Comparison of ENCODE assay signal across 1 cellular context in the genomic region with DNA sequence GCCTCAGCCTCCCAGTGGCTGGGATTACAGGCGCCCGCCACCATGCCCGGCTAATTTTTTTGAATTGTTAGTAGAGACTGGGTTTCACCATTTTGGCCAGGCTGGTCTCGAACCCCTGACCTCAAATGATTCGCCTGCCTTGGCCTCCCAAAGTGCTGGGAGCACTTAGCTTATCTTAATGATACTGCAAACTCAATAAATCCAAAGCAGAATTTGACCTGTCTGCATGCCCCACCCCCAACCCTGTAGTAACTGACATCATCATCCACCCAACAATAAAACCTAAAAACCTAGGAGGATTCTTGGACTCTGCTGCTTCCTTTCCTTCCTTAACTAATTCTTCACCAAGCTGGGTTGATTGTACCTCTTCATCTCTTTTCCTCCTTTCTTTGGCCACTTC.
A peak's percentile ranks its signal among the peaks of the same experiment; 100 is the strongest.
TF ChIP-seq lines count a peak whose summit lies in the region.

No MANE protein-coding gene starts in this region.

TF ChIP-seq in HEK293, 187 proteins besides CTCF, POLR2A, EP300 and RAD21 (continued from another document and continues in another):
- TF ChIP-seq, protein P1, sequence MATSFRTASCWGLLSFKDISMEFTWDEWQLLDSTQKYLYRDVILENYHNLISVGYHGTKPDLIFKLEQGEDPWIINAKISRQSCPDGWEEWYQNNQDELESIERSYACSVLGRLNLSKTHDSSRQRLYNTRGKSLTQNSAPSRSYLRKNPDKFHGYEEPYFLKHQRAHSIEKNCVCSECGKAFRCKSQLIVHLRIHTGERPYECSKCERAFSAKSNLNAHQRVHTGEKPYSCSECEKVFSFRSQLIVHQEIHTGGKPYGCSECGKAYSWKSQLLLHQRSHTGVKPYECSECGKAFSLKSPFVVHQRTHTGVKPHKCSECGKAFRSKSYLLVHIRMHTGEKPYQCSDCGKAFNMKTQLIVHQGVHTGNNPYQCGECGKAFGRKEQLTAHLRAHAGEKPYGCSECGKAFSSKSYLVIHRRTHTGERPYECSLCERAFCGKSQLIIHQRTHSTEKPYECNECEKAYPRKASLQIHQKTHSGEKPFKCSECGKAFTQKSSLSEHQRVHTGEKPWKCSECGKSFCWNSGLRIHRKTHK (tag by site-specific recombination; IDR thresholded peaks at IDR 0.05) = no peak
- TF ChIP-seq, protein P2, sequence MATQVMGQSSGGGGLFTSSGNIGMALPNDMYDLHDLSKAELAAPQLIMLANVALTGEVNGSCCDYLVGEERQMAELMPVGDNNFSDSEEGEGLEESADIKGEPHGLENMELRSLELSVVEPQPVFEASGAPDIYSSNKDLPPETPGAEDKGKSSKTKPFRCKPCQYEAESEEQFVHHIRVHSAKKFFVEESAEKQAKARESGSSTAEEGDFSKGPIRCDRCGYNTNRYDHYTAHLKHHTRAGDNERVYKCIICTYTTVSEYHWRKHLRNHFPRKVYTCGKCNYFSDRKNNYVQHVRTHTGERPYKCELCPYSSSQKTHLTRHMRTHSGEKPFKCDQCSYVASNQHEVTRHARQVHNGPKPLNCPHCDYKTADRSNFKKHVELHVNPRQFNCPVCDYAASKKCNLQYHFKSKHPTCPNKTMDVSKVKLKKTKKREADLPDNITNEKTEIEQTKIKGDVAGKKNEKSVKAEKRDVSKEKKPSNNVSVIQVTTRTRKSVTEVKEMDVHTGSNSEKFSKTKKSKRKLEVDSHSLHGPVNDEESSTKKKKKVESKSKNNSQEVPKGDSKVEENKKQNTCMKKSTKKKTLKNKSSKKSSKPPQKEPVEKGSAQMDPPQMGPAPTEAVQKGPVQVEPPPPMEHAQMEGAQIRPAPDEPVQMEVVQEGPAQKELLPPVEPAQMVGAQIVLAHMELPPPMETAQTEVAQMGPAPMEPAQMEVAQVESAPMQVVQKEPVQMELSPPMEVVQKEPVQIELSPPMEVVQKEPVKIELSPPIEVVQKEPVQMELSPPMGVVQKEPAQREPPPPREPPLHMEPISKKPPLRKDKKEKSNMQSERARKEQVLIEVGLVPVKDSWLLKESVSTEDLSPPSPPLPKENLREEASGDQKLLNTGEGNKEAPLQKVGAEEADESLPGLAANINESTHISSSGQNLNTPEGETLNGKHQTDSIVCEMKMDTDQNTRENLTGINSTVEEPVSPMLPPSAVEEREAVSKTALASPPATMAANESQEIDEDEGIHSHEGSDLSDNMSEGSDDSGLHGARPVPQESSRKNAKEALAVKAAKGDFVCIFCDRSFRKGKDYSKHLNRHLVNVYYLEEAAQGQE (tag by site-specific recombination; IDR thresholded peaks at IDR 0.05) = no peak
- no peak; the same call in 1 of the 2 replicates for TF ChIP-seq KLF9 (tag by site-specific recombination; IDR thresholded peaks at IDR 0.05; ENCODE audit: low read depth)
- TF ChIP-seq ZNF791 (tag by site-specific recombination; IDR thresholded peaks at IDR 0.05) = no peak
- TF ChIP-seq, protein P3, sequence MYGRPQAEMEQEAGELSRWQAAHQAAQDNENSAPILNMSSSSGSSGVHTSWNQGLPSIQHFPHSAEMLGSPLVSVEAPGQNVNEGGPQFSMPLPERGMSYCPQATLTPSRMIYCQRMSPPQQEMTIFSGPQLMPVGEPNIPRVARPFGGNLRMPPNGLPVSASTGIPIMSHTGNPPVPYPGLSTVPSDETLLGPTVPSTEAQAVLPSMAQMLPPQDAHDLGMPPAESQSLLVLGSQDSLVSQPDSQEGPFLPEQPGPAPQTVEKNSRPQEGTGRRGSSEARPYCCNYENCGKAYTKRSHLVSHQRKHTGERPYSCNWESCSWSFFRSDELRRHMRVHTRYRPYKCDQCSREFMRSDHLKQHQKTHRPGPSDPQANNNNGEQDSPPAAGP (tag by site-specific recombination; IDR thresholded peaks at IDR 0.05) = peak; percentile 81
- no peak for TF ChIP-seq ZNF514 (tag by site-specific recombination; IDR thresholded peaks at IDR 0.05)
- no peak for TF ChIP-seq HOXD13 (CRISPR knock-in tag; IDR thresholded peaks at IDR 0.05; ENCODE audit: borderline replicate concordance)
- TF ChIP-seq, protein P4, sequence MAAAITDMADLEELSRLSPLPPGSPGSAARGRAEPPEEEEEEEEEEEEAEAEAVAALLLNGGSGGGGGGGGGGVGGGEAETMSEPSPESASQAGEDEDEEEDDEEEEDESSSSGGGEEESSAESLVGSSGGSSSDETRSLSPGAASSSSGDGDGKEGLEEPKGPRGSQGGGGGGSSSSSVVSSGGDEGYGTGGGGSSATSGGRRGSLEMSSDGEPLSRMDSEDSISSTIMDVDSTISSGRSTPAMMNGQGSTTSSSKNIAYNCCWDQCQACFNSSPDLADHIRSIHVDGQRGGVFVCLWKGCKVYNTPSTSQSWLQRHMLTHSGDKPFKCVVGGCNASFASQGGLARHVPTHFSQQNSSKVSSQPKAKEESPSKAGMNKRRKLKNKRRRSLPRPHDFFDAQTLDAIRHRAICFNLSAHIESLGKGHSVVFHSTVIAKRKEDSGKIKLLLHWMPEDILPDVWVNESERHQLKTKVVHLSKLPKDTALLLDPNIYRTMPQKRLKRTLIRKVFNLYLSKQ (tag by site-specific recombination; IDR thresholded peaks at IDR 0.05; ENCODE audit: borderline replicate concordance) = no peak
- TF ChIP-seq ZNF266 (tag by site-specific recombination; IDR thresholded peaks at IDR 0.05; ENCODE audit: low read depth) = no peak
- TF ChIP-seq ZNF624 (tag by site-specific recombination; IDR thresholded peaks at IDR 0.05) = no peak
- TF ChIP-seq, protein P5, sequence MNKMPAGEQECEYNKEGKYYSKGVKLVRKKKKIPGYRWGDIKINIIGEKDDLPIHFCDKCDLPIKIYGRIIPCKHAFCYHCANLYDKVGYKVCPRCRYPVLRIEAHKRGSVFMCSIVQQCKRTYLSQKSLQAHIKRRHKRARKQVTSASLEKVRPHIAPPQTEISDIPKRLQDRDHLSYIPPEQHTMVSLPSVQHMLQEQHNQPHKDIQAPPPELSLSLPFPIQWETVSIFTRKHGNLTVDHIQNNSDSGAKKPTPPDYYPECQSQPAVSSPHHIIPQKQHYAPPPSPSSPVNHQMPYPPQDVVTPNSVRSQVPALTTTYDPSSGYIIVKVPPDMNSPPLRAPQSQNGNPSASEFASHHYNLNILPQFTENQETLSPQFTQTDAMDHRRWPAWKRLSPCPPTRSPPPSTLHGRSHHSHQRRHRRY (tag by site-specific recombination; IDR thresholded peaks at IDR 0.05) = no peak
- TF ChIP-seq, protein P6, sequence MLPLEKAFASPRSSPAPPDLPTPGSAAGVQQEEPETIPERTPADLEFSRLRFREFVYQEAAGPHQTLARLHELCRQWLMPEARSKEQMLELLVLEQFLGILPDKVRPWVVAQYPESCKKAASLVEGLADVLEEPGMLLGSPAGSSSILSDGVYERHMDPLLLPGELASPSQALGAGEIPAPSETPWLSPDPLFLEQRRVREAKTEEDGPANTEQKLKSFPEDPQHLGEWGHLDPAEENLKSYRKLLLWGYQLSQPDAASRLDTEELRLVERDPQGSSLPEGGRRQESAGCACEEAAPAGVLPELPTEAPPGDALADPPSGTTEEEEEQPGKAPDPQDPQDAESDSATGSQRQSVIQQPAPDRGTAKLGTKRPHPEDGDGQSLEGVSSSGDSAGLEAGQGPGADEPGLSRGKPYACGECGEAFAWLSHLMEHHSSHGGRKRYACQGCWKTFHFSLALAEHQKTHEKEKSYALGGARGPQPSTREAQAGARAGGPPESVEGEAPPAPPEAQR (tag by site-specific recombination; IDR thresholded peaks at IDR 0.05) = no peak
- TF ChIP-seq ZSCAN30 (tag by site-specific recombination; IDR thresholded peaks at IDR 0.05) = no peak
- TF ChIP-seq, protein P7, sequence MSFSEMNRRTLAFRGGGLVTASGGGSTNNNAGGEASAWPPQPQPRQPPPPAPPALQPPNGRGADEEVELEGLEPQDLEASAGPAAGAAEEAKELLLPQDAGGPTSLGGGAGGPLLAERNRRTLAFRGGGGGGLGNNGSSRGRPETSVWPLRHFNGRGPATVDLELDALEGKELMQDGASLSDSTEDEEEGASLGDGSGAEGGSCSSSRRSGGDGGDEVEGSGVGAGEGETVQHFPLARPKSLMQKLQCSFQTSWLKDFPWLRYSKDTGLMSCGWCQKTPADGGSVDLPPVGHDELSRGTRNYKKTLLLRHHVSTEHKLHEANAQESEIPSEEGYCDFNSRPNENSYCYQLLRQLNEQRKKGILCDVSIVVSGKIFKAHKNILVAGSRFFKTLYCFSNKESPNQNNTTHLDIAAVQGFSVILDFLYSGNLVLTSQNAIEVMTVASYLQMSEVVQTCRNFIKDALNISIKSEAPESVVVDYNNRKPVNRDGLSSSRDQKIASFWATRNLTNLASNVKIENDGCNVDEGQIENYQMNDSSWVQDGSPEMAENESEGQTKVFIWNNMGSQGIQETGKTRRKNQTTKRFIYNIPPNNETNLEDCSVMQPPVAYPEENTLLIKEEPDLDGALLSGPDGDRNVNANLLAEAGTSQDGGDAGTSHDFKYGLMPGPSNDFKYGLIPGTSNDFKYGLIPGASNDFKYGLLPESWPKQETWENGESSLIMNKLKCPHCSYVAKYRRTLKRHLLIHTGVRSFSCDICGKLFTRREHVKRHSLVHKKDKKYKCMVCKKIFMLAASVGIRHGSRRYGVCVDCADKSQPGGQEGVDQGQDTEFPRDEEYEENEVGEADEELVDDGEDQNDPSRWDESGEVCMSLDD (tag by site-specific recombination; IDR thresholded peaks at IDR 0.05) = no peak
- no peak for TF ChIP-seq ZNF416 (tag by site-specific recombination; IDR thresholded peaks at IDR 0.05)
- TF ChIP-seq OVOL3 (tag by site-specific recombination; IDR thresholded peaks at IDR 0.05) = 0 out of 2 replicates have a peak, but pooled peaks have one; percentile 47
- TF ChIP-seq BCL11A (tag by site-specific recombination; IDR thresholded peaks at IDR 0.05; ENCODE audit: low read depth) = 0 out of 2 replicates have a peak, but pooled peaks have one; percentile 76
- no peak; the same call in 1 of the 2 replicates for TF ChIP-seq ZNF335 (tag by site-specific recombination; conservative IDR thresholded peaks at IDR 0.05)
- TF ChIP-seq, protein P8, sequence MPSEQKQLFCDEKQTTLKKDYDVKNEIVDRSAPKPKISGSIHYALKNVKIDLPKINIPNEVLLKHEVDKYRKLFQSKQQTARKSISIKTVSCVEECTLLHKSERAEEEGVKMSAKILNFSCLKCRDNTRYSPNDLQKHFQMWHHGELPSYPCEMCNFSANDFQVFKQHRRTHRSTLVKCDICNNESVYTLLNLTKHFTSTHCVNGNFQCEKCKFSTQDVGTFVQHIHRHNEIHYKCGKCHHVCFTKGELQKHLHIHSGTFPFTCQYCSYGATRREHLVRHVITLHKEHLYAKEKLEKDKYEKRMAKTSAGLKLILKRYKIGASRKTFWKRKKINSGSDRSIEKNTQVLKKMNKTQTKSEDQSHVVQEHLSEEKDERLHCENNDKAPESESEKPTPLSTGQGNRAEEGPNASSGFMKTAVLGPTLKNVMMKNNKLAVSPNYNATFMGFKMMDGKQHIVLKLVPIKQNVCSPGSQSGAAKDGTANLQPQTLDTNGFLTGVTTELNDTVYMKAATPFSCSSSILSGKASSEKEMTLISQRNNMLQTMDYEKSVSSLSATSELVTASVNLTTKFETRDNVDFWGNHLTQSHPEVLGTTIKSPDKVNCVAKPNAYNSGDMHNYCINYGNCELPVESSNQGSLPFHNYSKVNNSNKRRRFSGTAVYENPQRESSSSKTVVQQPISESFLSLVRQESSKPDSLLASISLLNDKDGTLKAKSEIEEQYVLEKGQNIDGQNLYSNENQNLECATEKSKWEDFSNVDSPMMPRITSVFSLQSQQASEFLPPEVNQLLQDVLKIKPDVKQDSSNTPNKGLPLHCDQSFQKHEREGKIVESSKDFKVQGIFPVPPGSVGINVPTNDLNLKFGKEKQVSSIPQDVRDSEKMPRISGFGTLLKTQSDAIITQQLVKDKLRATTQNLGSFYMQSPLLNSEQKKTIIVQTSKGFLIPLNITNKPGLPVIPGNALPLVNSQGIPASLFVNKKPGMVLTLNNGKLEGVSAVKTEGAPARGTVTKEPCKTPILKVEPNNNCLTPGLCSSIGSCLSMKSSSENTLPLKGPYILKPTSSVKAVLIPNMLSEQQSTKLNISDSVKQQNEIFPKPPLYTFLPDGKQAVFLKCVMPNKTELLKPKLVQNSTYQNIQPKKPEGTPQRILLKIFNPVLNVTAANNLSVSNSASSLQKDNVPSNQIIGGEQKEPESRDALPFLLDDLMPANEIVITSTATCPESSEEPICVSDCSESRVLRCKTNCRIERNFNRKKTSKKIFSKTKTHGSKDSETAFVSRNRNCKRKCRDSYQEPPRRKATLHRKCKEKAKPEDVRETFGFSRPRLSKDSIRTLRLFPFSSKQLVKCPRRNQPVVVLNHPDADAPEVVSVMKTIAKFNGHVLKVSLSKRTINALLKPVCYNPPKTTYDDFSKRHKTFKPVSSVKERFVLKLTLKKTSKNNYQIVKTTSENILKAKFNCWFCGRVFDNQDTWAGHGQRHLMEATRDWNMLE (tag by site-specific recombination; conservative IDR thresholded peaks at IDR 0.05; ENCODE audit: low read depth) = no peak
- TF ChIP-seq FEZF1 (tag by site-specific recombination; IDR thresholded peaks at IDR 0.05) = peak; percentile 60; the same call in 1 of the 2 replicates
- TF ChIP-seq ZNF16 (tag by site-specific recombination; IDR thresholded peaks at IDR 0.05; ENCODE audit: low read depth) = no peak
- TF ChIP-seq ZNF623 (tag by site-specific recombination; IDR thresholded peaks at IDR 0.05) = no peak
- peak; percentile 39; the same call in 1 of the 2 replicates for TF ChIP-seq ZNF843 (tag by site-specific recombination; IDR thresholded peaks at IDR 0.05)
- peak; percentile 79 for TF ChIP-seq ZEB2 (tag by site-specific recombination; IDR thresholded peaks at IDR 0.05)
- TF ChIP-seq ZNF366 (tag by site-specific recombination; conservative IDR thresholded peaks at IDR 0.05) = peak; percentile 53
- TF ChIP-seq ZNF138 (tag by site-specific recombination; IDR thresholded peaks at IDR 0.05; ENCODE audit: borderline replicate concordance) = no peak
- TF ChIP-seq HOXA7 (CRISPR knock-in tag; IDR thresholded peaks at IDR 0.05; ENCODE audit: borderline replicate concordance) = no peak
- TF ChIP-seq ZNF221 (tag by site-specific recombination; IDR thresholded peaks at IDR 0.05; ENCODE audit: borderline replicate concordance) = no peak
- 0 out of 2 replicates have a peak, but pooled peaks have one; percentile 19 for TF ChIP-seq IKZF3 (tag by site-specific recombination; IDR thresholded peaks at IDR 0.05)
- no peak for TF ChIP-seq ZNF555 (tag by site-specific recombination; conservative IDR thresholded peaks at IDR 0.05)
- TF ChIP-seq MYNN (tag by site-specific recombination; IDR thresholded peaks at IDR 0.05; ENCODE audit: borderline replicate concordance) = no peak
- TF ChIP-seq ZBTB21 (tag by site-specific recombination; IDR thresholded peaks at IDR 0.05) = no peak; the same call in 1 of the 2 replicates
- no peak for TF ChIP-seq ZNF585B (tag by site-specific recombination; IDR thresholded peaks at IDR 0.05)
- no peak for TF ChIP-seq GFI1B (tag by site-specific recombination; IDR thresholded peaks at IDR 0.05)
- no peak for TF ChIP-seq HOXC10 (CRISPR knock-in tag; IDR thresholded peaks at IDR 0.05)
- TF ChIP-seq ZNF394 (tag by site-specific recombination; IDR thresholded peaks at IDR 0.05; ENCODE audit: borderline replicate concordance) = no peak
- TF ChIP-seq ZNF837 (tag by site-specific recombination; IDR thresholded peaks at IDR 0.05) = no peak
- TF ChIP-seq ZNF239 (tag by site-specific recombination; IDR thresholded peaks at IDR 0.05) = no peak
- TF ChIP-seq ZNF510 (tag by site-specific recombination; IDR thresholded peaks at IDR 0.05; ENCODE audit: insufficient replicate concordance) = no peak
- TF ChIP-seq ZNF768 (tag by site-specific recombination; IDR thresholded peaks at IDR 0.05) = no peak
- TF ChIP-seq, protein P9, sequence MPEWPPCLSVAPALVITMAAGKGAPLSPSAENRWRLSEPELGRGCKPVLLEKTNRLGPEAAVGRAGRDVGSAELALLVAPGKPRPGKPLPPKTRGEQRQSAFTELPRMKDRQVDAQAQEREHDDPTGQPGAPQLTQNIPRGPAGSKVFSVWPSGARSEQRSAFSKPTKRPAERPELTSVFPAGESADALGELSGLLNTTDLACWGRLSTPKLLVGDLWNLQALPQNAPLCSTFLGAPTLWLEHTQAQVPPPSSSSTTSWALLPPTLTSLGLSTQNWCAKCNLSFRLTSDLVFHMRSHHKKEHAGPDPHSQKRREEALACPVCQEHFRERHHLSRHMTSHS (tag by site-specific recombination; IDR thresholded peaks at IDR 0.05) = no peak
- TF ChIP-seq ZNF2 (tag by site-specific recombination; IDR thresholded peaks at IDR 0.05) = 0 out of 2 replicates have a peak, but pooled peaks have one; percentile 21
